Comparison of ENCODE assay signal across 8 cellular contexts in genomic region chr10:13439771-13440708, GRCh38.
DNase-seq lines count a peak whose midpoint lies in the region; TF ChIP-seq lines count a peak whose summit lies in the region.

No MANE protein-coding gene starts in this region.

- TF ChIP-seq CTCF in glutamatergic neuron (IDR thresholded peaks at IDR 0.05; ENCODE audit: partially characterized antibody, unreplicated experiment): peak; percentile 92
- peak; percentile 99 for TF ChIP-seq CTCF in type B pancreatic cell (conservative IDR thresholded peaks at IDR 0.05)

- peaks cover 6% of the 10 kb centered on the region; the same call in 1 of the 2 replicates for H3K4me1 ChIP-seq in SJCRH30

- H3K4me3 Mint-ChIP-seq in glutamatergic neuron (ENCODE audit: unreplicated experiment) (peak overlapping the region; percentile 78), type B pancreatic cell (peak overlapping the region; percentile 83)

- DNase-seq in NCI-H82 (lab: John Stamatoyannopoulos, UW) (peak; percentile 4), NCI-H82 treated with DMSO at 0.1 percent for 48 hours (lab: John Stamatoyannopoulos, UW; ENCODE audit: unreplicated experiment) (no peak), HUDEP-2 (lab: John Stamatoyannopoulos, UW; ENCODE audit: unreplicated experiment in 76 of 76) (peak in 40 of 76 experiments; percentile 2 to 44 (median 19)), SJCRH30 (peak; percentile 52 to 65), activated gamma-delta T cell (lab: John Stamatoyannopoulos, UW) (peak; percentile 21), glutamatergic neuron (peak; percentile 83), pons (ENCODE audit: low spot score) (peak; percentile 15), type B pancreatic cell (ENCODE audit: extremely low spot score, unreplicated experiment) (peak; percentile 80)

- H3K27ac ChIP-seq in SJCRH30: no peak overlapping the region

- peaks cover 35% of the 10 kb centered on the region for H3K4me1 Mint-ChIP-seq in glutamatergic neuron (ENCODE audit: low read depth, unreplicated experiment)
- peaks cover 17% of the 10 kb centered on the region for H3K4me1 Mint-ChIP-seq in type B pancreatic cell (ENCODE audit: unreplicated experiment)

- H3K4me3 ChIP-seq in SJCRH30: no peak overlapping the region; the same call in 1 of the 2 replicates

- H3K9me3 ChIP-seq in SJCRH30 (replicated peaks): no peaks in the 10 kb centered on the region

- H3K36me3 ChIP-seq in SJCRH30: no peaks in the 10 kb centered on the region

- H3K27ac Mint-ChIP-seq in glutamatergic neuron (ENCODE audit: unreplicated experiment) (no peak overlapping the region), type B pancreatic cell (no peak overlapping the region)

- H3K9me3 Mint-ChIP-seq in glutamatergic neuron (ENCODE audit: unreplicated experiment) (peaks cover 2% of the 10 kb centered on the region), type B pancreatic cell (no peaks in the 10 kb centered on the region)

- H3K36me3 Mint-ChIP-seq in glutamatergic neuron (ENCODE audit: unreplicated experiment) (no peaks in the 10 kb centered on the region), type B pancreatic cell (no peaks in the 10 kb centered on the region)

- H3K27me3 ChIP-seq in SJCRH30: no peaks in the 10 kb centered on the region

- H3K27me3 Mint-ChIP-seq in glutamatergic neuron (ENCODE audit: unreplicated experiment) (peaks cover 8% of the 10 kb centered on the region), type B pancreatic cell (peaks cover 42% of the 10 kb centered on the region)
